1 cellular context compared by ENCODE assay signal in the genomic region with DNA sequence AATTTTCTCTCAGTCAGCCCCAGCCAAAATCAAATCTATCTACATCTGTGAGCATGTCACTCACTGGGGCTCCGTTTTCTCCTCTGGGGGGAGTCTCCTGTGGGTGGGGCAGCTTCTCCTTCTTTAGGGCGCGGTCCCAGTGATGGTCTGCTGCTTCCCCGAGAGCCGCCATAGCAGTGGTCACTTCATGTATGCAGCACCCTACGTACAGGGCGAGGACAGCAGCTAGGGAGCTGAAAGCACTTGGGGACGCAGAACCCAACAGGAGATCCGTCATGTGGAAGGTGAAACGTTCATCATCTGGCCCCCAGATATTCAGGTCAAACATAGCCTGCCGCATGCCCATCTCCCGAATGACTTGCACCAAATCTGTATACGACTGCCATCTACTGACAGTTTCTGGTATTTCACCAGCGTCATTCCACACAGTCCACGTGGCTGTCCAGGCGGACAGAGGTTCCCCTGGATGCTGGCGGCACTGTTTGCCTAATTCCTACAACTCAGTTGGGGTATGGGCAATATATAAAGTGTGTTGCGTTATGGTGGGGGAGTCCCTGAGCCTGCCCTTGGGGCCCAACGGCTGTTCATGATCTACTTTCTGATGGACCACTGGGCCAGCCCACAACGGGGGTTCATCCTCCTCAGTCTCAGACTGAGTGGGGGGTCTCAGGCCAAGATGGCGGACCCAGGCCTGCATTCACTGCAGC.
TF ChIP-seq lines count a peak whose summit lies in the region.

No MANE protein-coding gene starts in this region.

TF ChIP-seq in H1, 55 proteins besides CTCF, POLR2A, EP300 and RAD21:
- TF ChIP-seq, protein P1, sequence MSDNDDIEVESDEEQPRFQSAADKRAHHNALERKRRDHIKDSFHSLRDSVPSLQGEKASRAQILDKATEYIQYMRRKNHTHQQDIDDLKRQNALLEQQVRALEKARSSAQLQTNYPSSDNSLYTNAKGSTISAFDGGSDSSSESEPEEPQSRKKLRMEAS (IDR thresholded peaks at IDR 0.05): peak; percentile 53; the same call in 1 of the 2 replicates
- no peak for TF ChIP-seq PHF8 (conservative IDR thresholded peaks at IDR 0.05; ENCODE audit: low read depth, low read length)
TF ChIP-seq in H1: peak in this region for 1.
